19 cellular contexts compared by ENCODE assay signal in the genomic region with DNA sequence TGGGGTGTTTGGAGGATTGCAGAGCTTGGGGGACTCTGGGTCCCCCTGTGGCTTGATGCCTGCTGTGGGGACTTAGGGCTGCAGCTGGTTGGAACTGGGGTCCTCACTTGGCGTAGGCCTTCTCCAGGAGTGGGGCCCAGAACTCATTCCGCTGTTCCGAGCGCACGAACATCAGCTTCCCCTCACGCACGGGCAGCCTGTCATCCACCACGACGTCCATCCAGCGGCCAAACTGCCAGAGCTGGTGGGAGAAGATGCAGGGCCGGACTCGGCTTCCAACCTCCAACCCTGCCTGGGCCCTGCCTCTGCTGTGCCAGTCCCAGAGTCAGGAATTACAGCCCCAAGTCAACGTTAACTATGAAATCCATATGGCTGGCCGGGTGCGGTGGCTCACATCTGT. TPM values are rescaled to one million over a fixed set of nuclear protein-coding genes. Genes with fewer than 3 reads are reported as not detected.
"Had no signal": no experiment of that assay in that cellular context is flagged by ENCODE, and none has a peak within 500 bp of the region (broad histone marks: within the 10 kb centered on the region; RNA-seq: fewer than 3 reads in every experiment).

No MANE protein-coding gene starts in this region.

- H3K9me3 Mint-ChIP-seq: activated naive CD8-positive, alpha-beta T cell treated with anti-CD3 and anti-CD28 coated beads, Interleukin-2, amount 10 ng/mL, durations not matched to agents 7 days and 5 days; dendritic cell treated with granulocyte-macrophage colony-stimulating factor and Interleukin-4, amounts not matched to agents 40 ng/mL and 50 ng/mL, for 4 days; mesothelial cell of epicardium had no signal

- H3K4me3 Mint-ChIP-seq: activated CD8-positive, alpha-beta T cell treated with anti-CD3 and anti-CD28 coated beads, Interleukin-2, amount 10 ng/mL, durations not matched to agents 7 days and 5 days; activated naive CD8-positive, alpha-beta T cell treated with anti-CD3 and anti-CD28 coated beads, Interleukin-2, amount 10 ng/mL, durations not matched to agents 7 days and 5 days; dendritic cell treated with granulocyte-macrophage colony-stimulating factor and Interleukin-4, amounts not matched to agents 40 ng/mL and 50 ng/mL, for 4 days; mesothelial cell of epicardium; T-helper 17 cell had no signal

- H3K27me3 Mint-ChIP-seq: activated naive CD8-positive, alpha-beta T cell treated with anti-CD3 and anti-CD28 coated beads, Interleukin-2, amount 10 ng/mL, durations not matched to agents 7 days and 5 days; T-helper 17 cell had no signal

- H3K36me3 Mint-ChIP-seq: mesothelial cell of epicardium had no signal

- FAIRE-seq: frontal cortex had no signal

- H3K27ac Mint-ChIP-seq: activated CD8-positive, alpha-beta T cell treated with anti-CD3 and anti-CD28 coated beads, Interleukin-2, amount 10 ng/mL, durations not matched to agents 7 days and 5 days; activated naive CD8-positive, alpha-beta T cell treated with anti-CD3 and anti-CD28 coated beads, Interleukin-2, amount 10 ng/mL, durations not matched to agents 7 days and 5 days; dendritic cell treated with granulocyte-macrophage colony-stimulating factor and Interleukin-4, amounts not matched to agents 40 ng/mL and 50 ng/mL, for 4 days; mesothelial cell of epicardium had no signal

- DNase-seq: activated CD4-positive, alpha-beta T cell treated with anti-CD3 and anti-CD28 coated beads for 4 hours; activated CD8-positive, alpha-beta memory T cell treated with anti-CD3 and anti-CD28 coated beads, Interleukin-2, amount 50 U/mL, for 4 hours; activated CD8-positive, alpha-beta T cell treated with anti-CD3 and anti-CD28 coated beads, Interleukin-2, amount 10 ng/mL, durations not matched to agents 7 days and 5 days; activated gamma-delta T cell treated with Interleukin-2 at 50 U/mL for 16 hours; activated naive CD8-positive, alpha-beta T cell treated with anti-CD3 and anti-CD28 coated beads, Interleukin-2, amount 10 ng/mL, durations not matched to agents 7 days and 5 days; anterior cingulate cortex; cerebellar nuclear complex; heart left ventricle; right lobe of liver; stomach; T-helper 17 cell; WERI-Rb-1 had no signal

RNA-seq across cellular contexts. Expression of a gene that starts 2.6 kb away (rescaled TPM):
- total RNA-seq: osteocyte had no signal

RNA-seq across cellular contexts. Expression of a gene that starts 31.6 kb away (rescaled TPM):
- total RNA-seq: activated CD8-positive, alpha-beta T cell treated with anti-CD3 and anti-CD28 coated beads, Interleukin-2, amount 10 ng/mL, durations not matched to agents 7 days and 5 days; activated naive CD8-positive, alpha-beta T cell treated with anti-CD3 and anti-CD28 coated beads, Interleukin-2, amount 10 ng/mL, durations not matched to agents 7 days and 5 days; frontal cortex; heart left ventricle; mesothelial cell of epicardium; osteocyte; pulmonary artery endothelial cell; right lobe of liver; T-helper 17 cell; thoracic aorta; ureter had no signal

RNA-seq across cellular contexts. Expression of a gene that starts 47.3 kb away (rescaled TPM):
- total RNA-seq: activated CD8-positive, alpha-beta T cell treated with anti-CD3 and anti-CD28 coated beads, Interleukin-2, amount 10 ng/mL, durations not matched to agents 7 days and 5 days; activated naive CD8-positive, alpha-beta T cell treated with anti-CD3 and anti-CD28 coated beads, Interleukin-2, amount 10 ng/mL, durations not matched to agents 7 days and 5 days; frontal cortex; heart left ventricle; mesothelial cell of epicardium; osteocyte; pulmonary artery endothelial cell; right lobe of liver; stomach; T-helper 17 cell; ureter had no signal
